8 cellular contexts compared by ENCODE assay signal in the genomic region with DNA sequence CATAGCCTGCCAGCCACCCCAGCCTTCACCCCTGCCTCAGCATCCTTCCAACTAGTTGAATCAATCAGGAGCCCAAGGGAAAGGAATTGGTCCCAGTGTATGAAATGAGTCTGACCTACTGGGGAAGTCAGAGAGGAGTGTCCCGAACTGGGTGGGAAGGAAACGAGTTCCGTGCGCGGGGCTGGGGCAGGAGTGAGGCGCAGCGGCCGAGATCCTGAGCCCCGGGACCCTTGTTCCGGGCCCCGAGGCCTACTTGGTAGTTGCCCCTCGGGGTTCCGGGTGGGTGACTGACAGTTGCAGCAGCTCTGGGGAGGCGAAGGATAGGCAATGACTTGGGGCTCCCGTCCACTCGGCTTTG. TPM values are rescaled to one million over a fixed set of nuclear protein-coding genes. Genes with fewer than 3 reads are reported as not detected.
A peak's percentile ranks its signal among the peaks of the same experiment; 100 is the strongest.
DNase-seq lines count a peak whose midpoint lies in the region; ATAC-seq and TF ChIP-seq lines count a peak whose summit lies in the region.

No MANE protein-coding gene starts in this region.

- H3K4me1 ChIP-seq in lower lobe of right lung (peaks cover 27% of the 10 kb centered on the region), thyroid gland (peaks cover 4 to 6% of the 10 kb centered on the region in 2 donors)

- no peaks in the 10 kb centered on the region for H3K9me3 ChIP-seq in lower lobe of right lung
- H3K9me3 ChIP-seq in thyroid gland = no peaks in the 10 kb centered on the region

- intact Hi-C loops in lower lobe of right lung (cut with DNase I) (no loop called here), thyroid gland (cut with DNase I) (no loop called here)

- WGBS in thyroid gland, 2 donors = 60 to 100% methylated on average over 1 to 4 of the region's 16 CpGs

- H3K4me3 ChIP-seq in astrocyte of the cerebellum (ENCODE audit: low read depth, low read length) (peak overlapping the region; percentile 83), lower lobe of right lung (peak overlapping the region; percentile 80), thyroid gland (replicated peaks in 1 of 3) (peak overlapping the region in 1 of 3 donors; percentile 58)

- peak overlapping the region; percentile 90 for H3K4me3 Mint-ChIP-seq in activated T-cell treated with anti-CD3 and anti-CD28 coated beads, Interleukin-2, amount 50 U/mL, for 24 hours

- H3K27ac Mint-ChIP-seq in activated T-cell treated with anti-CD3 and anti-CD28 coated beads, Interleukin-2, amount 50 U/mL, for 24 hours = peak overlapping the region; percentile 75

- DNase-seq in activated T-cell treated with anti-CD3 and anti-CD28 coated beads, Interleukin-2, amount 50 U/mL, for 24 hours = no peak
- DNase-seq in activated T-cell treated with anti-CD3 and anti-CD28 coated beads, Interleukin-2, amount 50 U/mL, for 1 hour = no peak
- no peak for DNase-seq in astrocyte of the cerebellum (ENCODE audit: low read depth)
- DNase-seq in lower lobe of right lung = no peak
- no peak for DNase-seq in thyroid gland
- no peak for DNase-seq in NCI-H2081 (lab: John Stamatoyannopoulos, UW)

- TF ChIP-seq POLR2A in thyroid gland (IDR thresholded peaks at IDR 0.05) = no peak

- in situ Hi-C loops in astrocyte of the cerebellum (cut with HindIII; ENCODE audit: low sequenced_read_pairs) = no loop called here

- H3K27me3 Mint-ChIP-seq in activated T-cell treated with anti-CD3 and anti-CD28 coated beads, Interleukin-2, amount 50 U/mL, for 24 hours = no peaks in the 10 kb centered on the region

- H3K9me3 Mint-ChIP-seq in activated T-cell treated with anti-CD3 and anti-CD28 coated beads, Interleukin-2, amount 50 U/mL, for 24 hours = no peaks in the 10 kb centered on the region

- H3K27me3 ChIP-seq in lower lobe of right lung (ENCODE audit: low read depth) (no peaks in the 10 kb centered on the region), thyroid gland (no peaks in the 10 kb centered on the region)

- TF ChIP-seq CTCF in astrocyte of the cerebellum (IDR thresholded peaks at IDR 0.05; ENCODE audit: low read depth, low read length, missing control alignments) (no peak), lower lobe of right lung (IDR thresholded peaks at IDR 0.05) (no peak), thyroid gland (IDR thresholded peaks at IDR 0.05) (no peak)

- H3K27ac ChIP-seq in lower lobe of right lung = peak overlapping the region; percentile 91
- peak overlapping the region; percentile 67 to 88 (median 87) for H3K27ac ChIP-seq in thyroid gland

- peaks cover 12% of the 10 kb centered on the region for H3K36me3 Mint-ChIP-seq in activated T-cell treated with anti-CD3 and anti-CD28 coated beads, Interleukin-2, amount 50 U/mL, for 24 hours (ENCODE audit: low read depth)

- ATAC-seq in lower lobe of right lung = peak; percentile 5 to 8
- no peak for ATAC-seq in HG02970 (IDR thresholded peaks at IDR 0.05; ENCODE audit: low FRiP score, unreplicated experiment)
- ATAC-seq in GM19397 (IDR thresholded peaks at IDR 0.05; ENCODE audit: unreplicated experiment) = no peak

- peaks cover 26% of the 10 kb centered on the region for H3K4me1 Mint-ChIP-seq in activated T-cell treated with anti-CD3 and anti-CD28 coated beads, Interleukin-2, amount 50 U/mL, for 24 hours (ENCODE audit: low read depth)

- no peaks in the 10 kb centered on the region for H3K36me3 ChIP-seq in lower lobe of right lung
- H3K36me3 ChIP-seq in thyroid gland = no peaks in the 10 kb centered on the region

RNA-seq across cellular contexts. Expression of gene PLCL2, which starts 1.1 kb away (rescaled TPM):
- total RNA-seq in lower lobe of right lung = 12.1 TPM
- total RNA-seq in thyroid gland = 10 to 100 TPM in 2 of 4 donors, 1 to 10 TPM in 2; 6.3 to 15.3 (median 9.3) TPM

Comparison
In these comparisons a context has a peak if more than half of its experiments do, and no peak if none do; other contexts are left out.
1. ATAC-seq: peak in lower lobe of right lung (2 of 2); none in HG02970 (single experiment) and GM19397 (single experiment).